Comparison of ENCODE assay signal across 17 cellular contexts in the genomic region with DNA sequence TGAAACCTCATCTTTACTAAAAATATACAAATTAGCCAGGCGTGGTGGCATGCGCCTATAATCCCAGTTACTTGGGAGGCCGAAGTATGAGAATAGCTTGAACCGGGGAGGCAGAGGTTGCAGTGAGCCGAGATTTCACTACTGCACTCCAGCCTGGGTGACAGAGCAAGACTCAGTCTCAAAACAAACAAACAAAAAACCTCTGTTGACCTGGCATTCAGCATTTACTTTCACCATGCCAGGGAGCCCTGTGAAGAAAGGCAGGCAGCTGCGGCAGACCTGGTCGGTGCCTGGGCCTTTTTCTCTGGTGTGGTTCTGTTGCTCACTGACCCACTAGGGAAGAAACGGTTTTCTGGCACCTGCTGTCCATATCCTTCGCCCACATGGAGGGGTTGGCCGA. TPM values are rescaled to one million over a fixed set of nuclear protein-coding genes. Genes with fewer than 3 reads are reported as not detected.
DNase-seq lines count a peak whose midpoint lies in the region; ATAC-seq and TF ChIP-seq lines count a peak whose summit lies in the region.
"Had no signal": no experiment of that assay in that cellular context is flagged by ENCODE, and none has a peak within 500 bp of the region (broad histone marks: within the 10 kb centered on the region; RNA-seq: fewer than 3 reads in every experiment).

No MANE protein-coding gene starts in this region.

- H3K27me3 ChIP-seq in BLaER1 treated with 17β-estradiol and CSF1 and Interleukin-3, amounts not matched to agents 10 nM and 100 nM: no peaks in the 10 kb centered on the region
- H3K27me3 ChIP-seq in gastrocnemius medialis: no peaks in the 10 kb centered on the region
- H3K27me3 ChIP-seq: colonic mucosa, tibial artery had no signal

- TF ChIP-seq CTCF in glutamatergic neuron (IDR thresholded peaks at IDR 0.05; ENCODE audit: partially characterized antibody, unreplicated experiment) (no peak), gastrocnemius medialis (IDR thresholded peaks at IDR 0.05 in 4 of 5, conservative IDR thresholded peaks at IDR 0.05 in 1 of 5) (no peak), omental fat pad (IDR thresholded peaks at IDR 0.05) (no peak)

- peaks cover 0 to 6% (median 0%) of the 10 kb centered on the region in 11 experiments; a peak in 2 of 22 replicates for H3K9me3 ChIP-seq in BLaER1 treated with 17β-estradiol and CSF1 and Interleukin-3, amounts not matched to agents 10 nM and 100 nM (replicated peaks in 1 of 11)
- no peaks in the 10 kb centered on the region for H3K9me3 ChIP-seq in gastrocnemius medialis
- H3K9me3 ChIP-seq: colonic mucosa, tibial artery had no signal

- in situ Hi-C loops in gastrocnemius medialis (cut with MboI; ENCODE audit: low sequenced_read_pairs in 4 of 4): loop anchor here in 1 of 4 donors (5.0 kb wide), 1 partner anchor 50 kb away; the partner anchor contains the start of gene DNM2

- ATAC-seq in gastrocnemius medialis (no peak), omental fat pad (ENCODE audit: low FRiP score) (no peak), HG03520 (IDR thresholded peaks at IDR 0.05; ENCODE audit: unreplicated experiment) (no peak)
- ATAC-seq: K562 had no signal

- H3K4me2 ChIP-seq in BLaER1 treated with 17β-estradiol and CSF1 and Interleukin-3, amounts not matched to agents 10 nM and 100 nM: peak overlapping the region; percentile 82 to 91 (median 87)

- peak; percentile 3 for DNase-seq in D341Med (ENCODE audit: low spot score)
- DNase-seq in glutamatergic neuron: no peak
- no peak for DNase-seq in gastrocnemius medialis
- no peak for DNase-seq in omental fat pad (ENCODE audit: low spot score)
- no peak for DNase-seq in HCEC 1CT
- DNase-seq: activated CD8-positive, alpha-beta memory T cell treated with anti-CD3 and anti-CD28 coated beads, Interleukin-2, amount 50 U/mL, for 48 hours; activated naive CD4-positive, alpha-beta T cell treated with anti-CD3 and anti-CD28 coated beads for 36 hours; colonic mucosa; COR-L47; islet precursor cell; NCI-H2029; NCI-H524; tibial artery had no signal

- peaks cover 30 to 99% (median 92%) of the 10 kb centered on the region in 11 experiments for H3K36me3 ChIP-seq in BLaER1 treated with 17β-estradiol and CSF1 and Interleukin-3, amounts not matched to agents 10 nM and 100 nM
- peaks cover 0 to 7% of the 10 kb centered on the region in 2 donors for H3K36me3 ChIP-seq in gastrocnemius medialis
- H3K36me3 ChIP-seq: colonic mucosa had no signal

- H3K36me3 Mint-ChIP-seq in glutamatergic neuron (ENCODE audit: unreplicated experiment): peaks cover 6% of the 10 kb centered on the region

- intact Hi-C loops in gastrocnemius medialis (cut with DNase I; ENCODE audit: low total_unique reads): no loop called here

- H3K27ac Mint-ChIP-seq in glutamatergic neuron (ENCODE audit: unreplicated experiment): peak overlapping the region; percentile 48
- H3K27ac Mint-ChIP-seq: activated naive CD4-positive, alpha-beta T cell treated with anti-CD3 and anti-CD28 coated beads for 36 hours had no signal

- peak overlapping the region in 10 of 11 experiments; percentile 60 to 91 (median 79); a peak in 14 of 22 replicates for H3K9ac ChIP-seq in BLaER1 treated with 17β-estradiol and CSF1 and Interleukin-3, amounts not matched to agents 10 nM and 100 nM

- H3K4me1 ChIP-seq in BLaER1 treated with 17β-estradiol and CSF1 and Interleukin-3, amounts not matched to agents 10 nM and 100 nM: peaks cover 88 to 100% (median 100%) of the 10 kb centered on the region in 10 experiments
- peaks cover 45 to 50% of the 10 kb centered on the region in 2 donors for H3K4me1 ChIP-seq in gastrocnemius medialis

- peaks cover 0 to 74% (median 53%) of the 10 kb centered on the region in 11 experiments; a peak in 14 of 22 replicates for H4K20me1 ChIP-seq in BLaER1 treated with 17β-estradiol and CSF1 and Interleukin-3, amounts not matched to agents 10 nM and 100 nM

- H3K9me3 Mint-ChIP-seq in glutamatergic neuron (ENCODE audit: unreplicated experiment): peaks cover 7% of the 10 kb centered on the region
- H3K9me3 Mint-ChIP-seq: activated naive CD4-positive, alpha-beta T cell treated with anti-CD3 and anti-CD28 coated beads for 36 hours; neural crest cell had no signal

- H3K27ac ChIP-seq in BLaER1 treated with 17β-estradiol and CSF1 and Interleukin-3, amounts not matched to agents 10 nM and 100 nM: peak overlapping the region in 10 of 11 experiments; percentile 64 to 99 (median 97); a peak in 19 of 22 replicates
- H3K27ac ChIP-seq in gastrocnemius medialis: peak overlapping the region; percentile 61 to 85 (median 80)
- H3K27ac ChIP-seq: colonic mucosa had no signal

- H3K27me3 Mint-ChIP-seq in glutamatergic neuron (ENCODE audit: unreplicated experiment): peaks cover 6% of the 10 kb centered on the region

- H3K4me3 Mint-ChIP-seq in glutamatergic neuron (ENCODE audit: unreplicated experiment): no peak overlapping the region
- H3K4me3 Mint-ChIP-seq: activated naive CD4-positive, alpha-beta T cell treated with anti-CD3 and anti-CD28 coated beads for 36 hours; neural crest cell had no signal

- peaks cover 7% of the 10 kb centered on the region for H3K4me1 Mint-ChIP-seq in glutamatergic neuron (ENCODE audit: low read depth, unreplicated experiment)

- no peak for TF ChIP-seq POLR2A in gastrocnemius medialis (IDR thresholded peaks at IDR 0.05)

- no peak overlapping the region for H3K4me3 ChIP-seq in BLaER1 treated with 17β-estradiol and CSF1 and Interleukin-3, amounts not matched to agents 10 nM and 100 nM
- no peak overlapping the region for H3K4me3 ChIP-seq in gastrocnemius medialis
- H3K4me3 ChIP-seq: colonic mucosa, K562, tibial artery had no signal

RNA-seq across cellular contexts. Expression of gene DNM2, which starts 49.8 kb away (rescaled TPM):
- total RNA-seq in glutamatergic neuron (ENCODE audit: unreplicated experiment) (227 TPM), gastrocnemius medialis (100 to 1,000 TPM in 3 of 4 donors, 10 to 100 TPM in 1; 76.2 to 131 (median 108) TPM), omental fat pad (100 to 1,000 TPM in 2 of 4 donors, 10 to 100 TPM in 2; 76.5 to 135 (median 99.9) TPM)
